Comparison of ENCODE assay signal across 17 cellular contexts in genomic region chr20:59692139-59692538, GRCh38.
DNase-seq lines count a peak whose midpoint lies in the region; ATAC-seq and TF ChIP-seq lines count a peak whose summit lies in the region.
"Had no signal": no experiment of that assay in that cellular context is flagged by ENCODE, and none has a peak within 500 bp of the region (broad histone marks: within the 10 kb centered on the region; RNA-seq: fewer than 3 reads in every experiment).

No MANE protein-coding gene starts in this region.

- TF ChIP-seq CTCF in heart right ventricle (IDR thresholded peaks at IDR 0.05) (no peak), foreskin keratinocyte (conservative IDR thresholded peaks at IDR 0.05) (no peak), CD14-positive monocyte (IDR thresholded peaks at IDR 0.05) (no peak)

- WGBS in heart right ventricle, 2 donors: 50 to 51% methylated on average over 3 of the region's 3 CpGs
- WGBS in right cardiac atrium: 52% methylated on average over 3 of the region's 3 CpGs

- no peak overlapping the region for H3K27ac Mint-ChIP-seq in CD14-positive monocyte
- H3K27ac Mint-ChIP-seq: CD8-positive, alpha-beta T cell; HFFc6 had no signal

- no peak overlapping the region; a peak in 1 of 20 replicates for H3K4me3 ChIP-seq in BLaER1 treated with 17β-estradiol and CSF1 and Interleukin-3, amounts not matched to agents 10 nM and 100 nM
- H3K4me3 ChIP-seq in heart right ventricle (no peak overlapping the region), right cardiac atrium (ENCODE audit: low read length) (no peak overlapping the region)

- 0 out of 22 replicates have a peak, but pooled peaks cover 0 to 4% (median 0%) of the 10 kb centered on the region in 11 experiments for H3K9me3 ChIP-seq in BLaER1 treated with 17β-estradiol and CSF1 and Interleukin-3, amounts not matched to agents 10 nM and 100 nM (replicated peaks in 1 of 11)
- H3K9me3 ChIP-seq in heart right ventricle: no peaks in the 10 kb centered on the region
- no peaks in the 10 kb centered on the region for H3K9me3 ChIP-seq in right cardiac atrium (ENCODE audit: control insufficient read depth, low read length)

- peak overlapping the region; percentile 36 to 86 (median 71) for H3K4me2 ChIP-seq in BLaER1 treated with 17β-estradiol and CSF1 and Interleukin-3, amounts not matched to agents 10 nM and 100 nM

- peak overlapping the region in 2 of 11 experiments; percentile 19 to 35; a peak in 1 of 22 replicates for H3K9ac ChIP-seq in BLaER1 treated with 17β-estradiol and CSF1 and Interleukin-3, amounts not matched to agents 10 nM and 100 nM

- H3K9me3 Mint-ChIP-seq in CD14-positive monocyte: peaks cover 0 to 3% (median 0%) of the 10 kb centered on the region in 7 donors
- H3K9me3 Mint-ChIP-seq: CD8-positive, alpha-beta T cell had no signal

- peak overlapping the region in 8 of 11 experiments; percentile 33 to 60 (median 44); a peak in 15 of 22 replicates for H3K27ac ChIP-seq in BLaER1 treated with 17β-estradiol and CSF1 and Interleukin-3, amounts not matched to agents 10 nM and 100 nM
- H3K27ac ChIP-seq in heart right ventricle (peak overlapping the region in 8 of 10 donors; percentile 20 to 74 (median 48)), right cardiac atrium (ENCODE audit: low read length) (peak overlapping the region; percentile 71), foreskin keratinocyte (no peak overlapping the region)
- H3K27ac ChIP-seq: C4-2B had no signal

- H3K4me3 Mint-ChIP-seq in CD14-positive monocyte: no peak overlapping the region
- H3K4me3 Mint-ChIP-seq: CD8-positive, alpha-beta T cell; HFFc6 had no signal

- peak; percentile 63 to 94 (median 90) for ATAC-seq in heart right ventricle
- peak; percentile 65 to 72 for ATAC-seq in right cardiac atrium
- ATAC-seq in foreskin keratinocyte: no peak
- ATAC-seq: CD8-positive, alpha-beta T cell had no signal

- H3K4me1 Mint-ChIP-seq in CD14-positive monocyte: no peaks in the 10 kb centered on the region

- intact Hi-C loops in heart right ventricle (cut with DNase I): loop anchor here in 1 of 10 donors (10.0 kb wide), 1 partner anchor 87 kb away; the partner anchor contains the start of gene PHACTR3
- intact Hi-C loops in right cardiac atrium (cut with DNase I): no loop called here
- intact Hi-C loops in CD14-positive monocyte (cut with micrococcal nuclease): no loop called here

- H3K4me1 ChIP-seq in BLaER1 treated with 17β-estradiol and CSF1 and Interleukin-3, amounts not matched to agents 10 nM and 100 nM: peaks cover 19 to 89% (median 79%) of the 10 kb centered on the region in 10 experiments
- H3K4me1 ChIP-seq in heart right ventricle (peaks cover 0 to 13% (median 7%) of the 10 kb centered on the region in 9 donors), right cardiac atrium (ENCODE audit: control insufficient read depth, insufficient read depth, low read length) (no peaks in the 10 kb centered on the region), foreskin keratinocyte (no peaks in the 10 kb centered on the region)

- peaks cover 0 to 100% (median 12%) of the 10 kb centered on the region in 11 experiments; a peak in 10 of 22 replicates for H4K20me1 ChIP-seq in BLaER1 treated with 17β-estradiol and CSF1 and Interleukin-3, amounts not matched to agents 10 nM and 100 nM

- no peaks in the 10 kb centered on the region; a peak in 1 of 22 replicates for H3K27me3 ChIP-seq in BLaER1 treated with 17β-estradiol and CSF1 and Interleukin-3, amounts not matched to agents 10 nM and 100 nM
- H3K27me3 ChIP-seq in heart right ventricle (peaks cover 0 to 25% (median 0%) of the 10 kb centered on the region in 7 donors), right cardiac atrium (ENCODE audit: control insufficient read depth, insufficient read depth) (no peaks in the 10 kb centered on the region), foreskin keratinocyte (no peaks in the 10 kb centered on the region)

- peaks cover 0 to 79% (median 22%) of the 10 kb centered on the region in 11 experiments; a peak in 13 of 22 replicates for H3K36me3 ChIP-seq in BLaER1 treated with 17β-estradiol and CSF1 and Interleukin-3, amounts not matched to agents 10 nM and 100 nM
- no peaks in the 10 kb centered on the region for H3K36me3 ChIP-seq in heart right ventricle

- peaks cover 24 to 44% (median 29%) of the 10 kb centered on the region in 3 donors for H3K27me3 Mint-ChIP-seq in CD14-positive monocyte (ENCODE audit: low read depth in 3 of 3)

- DNase-seq in MV-4-11 (lab: John Stamatoyannopoulos, UW) (peak; percentile 70), heart right ventricle (peak; percentile 23 to 57), right cardiac atrium (no peak), occipital lobe (lab: John Stamatoyannopoulos, UW) (no peak), foreskin keratinocyte (no peak), CD14-positive monocyte (ENCODE audit: low spot score) (no peak)
- no peak for DNase-seq in activated naive CD4-positive, alpha-beta T cell (lab: John Stamatoyannopoulos, UW)
- DNase-seq: ACHN; CD8-positive, alpha-beta T cell; COR-L47; DMS153; DMS79 treated with DMSO at 0.1 percent for 48 hours; EL; HCEC 1CT; HFFc6 had no signal

- H3K36me3 Mint-ChIP-seq in CD14-positive monocyte: no peaks in the 10 kb centered on the region
- H3K36me3 Mint-ChIP-seq: CD8-positive, alpha-beta T cell had no signal

Comparison
In these comparisons a context has a peak if more than half of its experiments do, and no peak if none do; other contexts are left out.
1. DNase-seq: peak in MV-4-11 (single experiment) and heart right ventricle (2 of 2); none in right cardiac atrium (0 of 3), occipital lobe (single experiment), foreskin keratinocyte (0 of 2), activated naive CD4-positive, alpha-beta T cell (0 of 4) and CD14-positive monocyte (single experiment).